ENCODE assay signal across 8 cellular contexts in the genomic region with DNA sequence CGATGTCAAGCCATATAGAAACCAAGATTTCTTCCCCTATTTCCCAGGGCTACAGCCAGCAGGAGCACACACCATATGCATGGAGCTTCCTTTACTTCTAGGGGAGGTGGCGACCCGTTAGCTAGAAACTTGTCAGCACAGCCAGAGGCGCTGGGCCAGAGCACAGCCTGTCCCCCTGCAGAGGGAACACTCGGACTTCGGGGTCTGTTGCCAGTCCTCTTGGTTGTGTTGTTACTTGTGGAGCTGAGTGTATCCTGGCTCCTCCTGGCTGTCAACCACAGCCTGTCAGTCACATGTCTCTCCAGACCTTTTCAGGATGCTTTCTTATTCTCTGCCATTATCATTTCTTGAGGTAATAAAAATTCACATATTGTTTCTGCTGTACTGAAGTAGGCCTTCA. TPM values are rescaled to one million over a fixed set of nuclear protein-coding genes. Genes with fewer than 3 reads are reported as not detected.
DNase-seq lines count a peak whose midpoint lies in the region; ATAC-seq and TF ChIP-seq lines count a peak whose summit lies in the region.

No MANE protein-coding gene starts in this region.

- peaks cover 72% of the 10 kb centered on the region for H3K4me1 ChIP-seq in muscle layer of colon (ENCODE audit: insufficient read depth, low read length)
- H3K4me1 ChIP-seq in upper lobe of left lung = peaks cover 33 to 44% (median 37%) of the 10 kb centered on the region in 4 donors

- ATAC-seq in effector memory CD8-positive, alpha-beta T cell (replicated peaks) = no peak
- ATAC-seq in upper lobe of left lung (ENCODE audit: low FRiP score in 2 of 2) = peak in 1 of 2 donors; percentile 10
- ATAC-seq in stimulated activated memory B cell treated with anti-CD40 and anti-IgM and Interleukin-4, amounts not matched to agents 10 μg/mL and 1 μg/mL and 100 μg/mL, for 72 hours = no peak

- TF ChIP-seq POLR2A in upper lobe of left lung (IDR thresholded peaks at IDR 0.05) = no peak

- H3K27me3 ChIP-seq in muscle layer of colon (ENCODE audit: control insufficient read depth in 1 of 2, insufficient read depth in 2 of 2, low read length in 2 of 2) = no peaks in the 10 kb centered on the region
- H3K27me3 ChIP-seq in upper lobe of left lung = no peaks in the 10 kb centered on the region

- peaks cover 32% of the 10 kb centered on the region for H3K36me3 Mint-ChIP-seq in activated naive CD4-positive, alpha-beta T cell treated with anti-CD3 and anti-CD28 coated beads for 36 hours (ENCODE audit: low read depth)
- peaks cover 50% of the 10 kb centered on the region for H3K36me3 Mint-ChIP-seq in activated naive CD4-positive, alpha-beta T cell treated with anti-CD3 and anti-CD28 coated beads, Interleukin-2, amount 10 ng/mL, durations not matched to agents 7 days and 5 days
- peaks cover 89% of the 10 kb centered on the region for H3K36me3 Mint-ChIP-seq in effector memory CD8-positive, alpha-beta T cell (ENCODE audit: insufficient read depth)
- H3K36me3 Mint-ChIP-seq in stimulated activated memory B cell treated with anti-CD40 and anti-IgM and Interleukin-4, amounts not matched to agents 10 μg/mL and 1 μg/mL and 100 μg/mL, for 72 hours = peaks cover 38% of the 10 kb centered on the region

- 39 to 62% methylated on average over 4 to 6 of the region's 6 CpGs for WGBS in upper lobe of left lung, 2 donors

- TF ChIP-seq EP300 in upper lobe of left lung (IDR thresholded peaks at IDR 0.05) = no peak

- no peak overlapping the region for H3K9ac ChIP-seq in muscle layer of colon (ENCODE audit: low read length)

- no peaks in the 10 kb centered on the region for H3K9me3 ChIP-seq in muscle layer of colon (ENCODE audit: low read length)
- no peaks in the 10 kb centered on the region for H3K9me3 ChIP-seq in upper lobe of left lung

- no peak for DNase-seq in activated naive CD4-positive, alpha-beta T cell treated with anti-CD3 and anti-CD28 coated beads for 36 hours
- no peak for DNase-seq in activated naive CD4-positive, alpha-beta T cell treated with anti-CD3 and anti-CD28 coated beads, Interleukin-2, amount 10 ng/mL, durations not matched to agents 7 days and 5 days
- no peak for DNase-seq in effector memory CD8-positive, alpha-beta T cell
- DNase-seq in upper lobe of left lung = no peak
- no peak for DNase-seq in H4 (ENCODE audit: low spot score)
- no peak for DNase-seq in stimulated activated CD4-positive, alpha-beta T cell treated with anti-CD3 and anti-CD28 coated beads, Interleukin-4, amount 100 ng/mL, for 1 hour

- intact Hi-C loops in activated naive CD4-positive, alpha-beta T cell treated with anti-CD3 and anti-CD28 coated beads for 36 hours (cut with micrococcal nuclease) = no loop called here

- H3K4me3 ChIP-seq in muscle layer of colon (ENCODE audit: low read depth in 1 of 2, low read length in 2 of 2) = no peak overlapping the region
- H3K4me3 ChIP-seq in upper lobe of left lung = no peak overlapping the region

- no peaks in the 10 kb centered on the region for H3K4me1 Mint-ChIP-seq in activated naive CD4-positive, alpha-beta T cell treated with anti-CD3 and anti-CD28 coated beads for 36 hours (ENCODE audit: low read depth)
- H3K4me1 Mint-ChIP-seq in activated naive CD4-positive, alpha-beta T cell treated with anti-CD3 and anti-CD28 coated beads, Interleukin-2, amount 10 ng/mL, durations not matched to agents 7 days and 5 days = no peaks in the 10 kb centered on the region
- peaks cover 8 to 16% of the 10 kb centered on the region in 2 donors for H3K4me1 Mint-ChIP-seq in effector memory CD8-positive, alpha-beta T cell (ENCODE audit: low read depth in 2 of 2)
- H3K4me1 Mint-ChIP-seq in stimulated activated memory B cell treated with anti-CD40 and anti-IgM and Interleukin-4, amounts not matched to agents 10 μg/mL and 1 μg/mL and 100 μg/mL, for 72 hours = peaks cover 14% of the 10 kb centered on the region

- H3K36me3 ChIP-seq in muscle layer of colon (ENCODE audit: insufficient read depth, low read length) (no peaks in the 10 kb centered on the region), upper lobe of left lung (peaks cover 0 to 19% (median 0%) of the 10 kb centered on the region in 4 donors)

- no peaks in the 10 kb centered on the region for H3K9me3 Mint-ChIP-seq in activated naive CD4-positive, alpha-beta T cell treated with anti-CD3 and anti-CD28 coated beads for 36 hours
- no peaks in the 10 kb centered on the region for H3K9me3 Mint-ChIP-seq in activated naive CD4-positive, alpha-beta T cell treated with anti-CD3 and anti-CD28 coated beads, Interleukin-2, amount 10 ng/mL, durations not matched to agents 7 days and 5 days
- H3K9me3 Mint-ChIP-seq in effector memory CD8-positive, alpha-beta T cell = no peaks in the 10 kb centered on the region
- H3K9me3 Mint-ChIP-seq in stimulated activated memory B cell treated with anti-CD40 and anti-IgM and Interleukin-4, amounts not matched to agents 10 μg/mL and 1 μg/mL and 100 μg/mL, for 72 hours = no peaks in the 10 kb centered on the region

- no peaks in the 10 kb centered on the region for H3K27me3 Mint-ChIP-seq in activated naive CD4-positive, alpha-beta T cell treated with anti-CD3 and anti-CD28 coated beads for 36 hours (ENCODE audit: low read depth)
- no peaks in the 10 kb centered on the region for H3K27me3 Mint-ChIP-seq in activated naive CD4-positive, alpha-beta T cell treated with anti-CD3 and anti-CD28 coated beads, Interleukin-2, amount 10 ng/mL, durations not matched to agents 7 days and 5 days
- H3K27me3 Mint-ChIP-seq in effector memory CD8-positive, alpha-beta T cell = no peaks in the 10 kb centered on the region
- H3K27me3 Mint-ChIP-seq in stimulated activated memory B cell treated with anti-CD40 and anti-IgM and Interleukin-4, amounts not matched to agents 10 μg/mL and 1 μg/mL and 100 μg/mL, for 72 hours = no peaks in the 10 kb centered on the region

- CTCF ChIA-PET in activated naive CD4-positive, alpha-beta T cell treated with anti-CD3 and anti-CD28 coated beads for 36 hours (lab: Charles Lee) = no interaction called here
- CTCF ChIA-PET in activated naive CD4-positive, alpha-beta T cell treated with anti-CD3 and anti-CD28 coated beads, Interleukin-2, amount 10 ng/mL, durations not matched to agents 7 days and 5 days (lab: Charles Lee) = no interaction called here

- H3K27ac ChIP-seq in muscle layer of colon (ENCODE audit: low read depth, low read length) (peak overlapping the region; percentile 81), upper lobe of left lung (peak overlapping the region; percentile 9 to 74 (median 26))

- no peak for TF ChIP-seq CTCF in upper lobe of left lung (IDR thresholded peaks at IDR 0.05)

- peak overlapping the region; percentile 67 for H3K27ac Mint-ChIP-seq in activated naive CD4-positive, alpha-beta T cell treated with anti-CD3 and anti-CD28 coated beads for 36 hours
- no peak overlapping the region for H3K27ac Mint-ChIP-seq in activated naive CD4-positive, alpha-beta T cell treated with anti-CD3 and anti-CD28 coated beads, Interleukin-2, amount 10 ng/mL, durations not matched to agents 7 days and 5 days
- H3K27ac Mint-ChIP-seq in effector memory CD8-positive, alpha-beta T cell = peak overlapping the region; percentile 42 to 89
- H3K27ac Mint-ChIP-seq in stimulated activated memory B cell treated with anti-CD40 and anti-IgM and Interleukin-4, amounts not matched to agents 10 μg/mL and 1 μg/mL and 100 μg/mL, for 72 hours = no peak overlapping the region

- H3K4me3 Mint-ChIP-seq in activated naive CD4-positive, alpha-beta T cell treated with anti-CD3 and anti-CD28 coated beads for 36 hours = no peak overlapping the region
- no peak overlapping the region for H3K4me3 Mint-ChIP-seq in activated naive CD4-positive, alpha-beta T cell treated with anti-CD3 and anti-CD28 coated beads, Interleukin-2, amount 10 ng/mL, durations not matched to agents 7 days and 5 days
- H3K4me3 Mint-ChIP-seq in effector memory CD8-positive, alpha-beta T cell = no peak overlapping the region
- H3K4me3 Mint-ChIP-seq in stimulated activated memory B cell treated with anti-CD40 and anti-IgM and Interleukin-4, amounts not matched to agents 10 μg/mL and 1 μg/mL and 100 μg/mL, for 72 hours = no peak overlapping the region

RNA-seq across cellular contexts. Expression of a gene that starts 57.6 kb away (rescaled TPM):
- 10 to 100 TPM; 39.9 to 42.2 TPM for total RNA-seq in activated naive CD4-positive, alpha-beta T cell treated with anti-CD3 and anti-CD28 coated beads for 36 hours
- total RNA-seq in upper lobe of left lung = 10 to 100 TPM; 29.2 to 38.0 (median 32.5) TPM
- 22.8 and 23.7 TPM in 2 replicates for total RNA-seq in H4 (2014; rRNA removed; shearing (Covaris generic))

Comparison
In these comparisons a context has a peak if more than half of its experiments do, and no peak if none do; other contexts are left out.
1. H3K27ac Mint-ChIP-seq: peak in activated naive CD4-positive, alpha-beta T cell treated with anti-CD3 and anti-CD28 coated beads for 36 hours (single experiment) and effector memory CD8-positive, alpha-beta T cell (2 of 2); none in activated naive CD4-positive, alpha-beta T cell treated with anti-CD3 and anti-CD28 coated beads, Interleukin-2, amount 10 ng/mL, durations not matched to agents 7 days and 5 days (single experiment) and stimulated activated memory B cell treated with anti-CD40 and anti-IgM and Interleukin-4, amounts not matched to agents 10 μg/mL and 1 μg/mL and 100 μg/mL, for 72 hours (single experiment).